In genomic region chr12:7142057-7142644, GRCh38 we compare ENCODE assay signal across 8 cellular contexts. TPM values are rescaled to one million over a fixed set of nuclear protein-coding genes. Genes with fewer than 3 reads are reported as not detected.
A peak's percentile ranks its signal among the peaks of the same experiment; 100 is the strongest.
DNase-seq lines count a peak whose midpoint lies in the region; ATAC-seq and TF ChIP-seq lines count a peak whose summit lies in the region.

No MANE protein-coding gene starts in this region.

- no peak overlapping the region for H4K91ac ChIP-seq in IMR-90 (ENCODE audit: insufficient read depth, low read depth, low read length)

- no peaks in the 10 kb centered on the region for H3K36me3 ChIP-seq in DOHH2 (ENCODE audit: control insufficient read depth, low read length)
- peaks cover 40% of the 10 kb centered on the region for H3K36me3 ChIP-seq in IMR-90 (ENCODE audit: control insufficient read depth, insufficient read depth, low read length)
- H3K36me3 ChIP-seq in SU-DHL-6 (ENCODE audit: low read length), result no peaks in the 10 kb centered on the region

- dilution Hi-C loops in IMR-90 (cut with HindIII; ENCODE audit: low sequenced_read_pairs, unreplicated experiment), result no loop called here

- no peak overlapping the region for H3K27ac ChIP-seq in DOHH2 (ENCODE audit: low read depth, low read length)
- no peak overlapping the region for H3K27ac ChIP-seq in IMR-90 (ENCODE audit: insufficient read depth, low read length)
- H3K27ac ChIP-seq in SU-DHL-6 (ENCODE audit: low read depth, low read length), result no peak overlapping the region

- no peak overlapping the region for H3K4me2 ChIP-seq in DOHH2 (ENCODE audit: low read length)
- no peak overlapping the region for H3K4me2 ChIP-seq in IMR-90 (ENCODE audit: low read depth, low read length)
- H3K4me2 ChIP-seq in SU-DHL-6 (ENCODE audit: low read depth, low read length, poor library complexity, severe bottlenecking), result no peak overlapping the region

- no peaks in the 10 kb centered on the region for H3K4me1 Mint-ChIP-seq in activated naive CD8-positive, alpha-beta T cell treated with anti-CD3 and anti-CD28 coated beads, Interleukin-2, amount 50 U/mL, for 24 hours

- H3K9ac ChIP-seq in IMR-90 (ENCODE audit: low read depth, low read length), result no peak overlapping the region
- no peak overlapping the region for H3K9ac ChIP-seq in SU-DHL-6 (ENCODE audit: low read length)

- H3F3A ChIP-seq in DOHH2 (ENCODE audit: control insufficient read depth, insufficient read depth) (no peaks in the 10 kb centered on the region), SU-DHL-6 (ENCODE audit: insufficient read depth) (no peaks in the 10 kb centered on the region)

- no peaks in the 10 kb centered on the region for H3K27me3 Mint-ChIP-seq in activated naive CD8-positive, alpha-beta T cell treated with anti-CD3 and anti-CD28 coated beads, Interleukin-2, amount 50 U/mL, for 24 hours

- no peaks in the 10 kb centered on the region for H4K20me1 ChIP-seq in DOHH2 (ENCODE audit: control insufficient read depth, insufficient read depth, low read depth, low read length)
- H4K20me1 ChIP-seq in IMR-90 (ENCODE audit: insufficient read depth, low read length), result 0 out of 2 replicates have a peak, but pooled peaks cover 3% of the 10 kb centered on the region
- no peaks in the 10 kb centered on the region for H4K20me1 ChIP-seq in SU-DHL-6 (ENCODE audit: low read depth, low read length)

- no peak overlapping the region for H4K5ac ChIP-seq in IMR-90 (ENCODE audit: low read depth, low read length)

- no peak overlapping the region for H3K27ac Mint-ChIP-seq in activated naive CD8-positive, alpha-beta T cell treated with anti-CD3 and anti-CD28 coated beads, Interleukin-2, amount 50 U/mL, for 24 hours

- H2BK120ac ChIP-seq in IMR-90 (ENCODE audit: low read depth, low read length), result no peak overlapping the region

- H2AK5ac ChIP-seq in IMR-90 (ENCODE audit: low read depth, low read length), result no peak overlapping the region

- H2AK9ac ChIP-seq in IMR-90 (replicated peaks; ENCODE audit: low read depth, low read length, poor library complexity), result no peak overlapping the region

- H3K9me3 ChIP-seq in DOHH2 (ENCODE audit: control insufficient read depth, insufficient read depth, low read length) (no peaks in the 10 kb centered on the region), IMR-90 (ENCODE audit: control insufficient read depth, insufficient read depth, low read length) (no peaks in the 10 kb centered on the region), SU-DHL-6 (ENCODE audit: insufficient read depth, low read length) (no peaks in the 10 kb centered on the region)

- no peak overlapping the region for H3K14ac ChIP-seq in IMR-90 (replicated peaks; ENCODE audit: low read depth, low read length)

- H3K56ac ChIP-seq in IMR-90 (ENCODE audit: extremely low read depth, insufficient read depth, low read length), result no peak overlapping the region

- no peaks in the 10 kb centered on the region for H3K79me1 ChIP-seq in IMR-90 (ENCODE audit: low read depth in 1 of 2, low read length in 2 of 2)

- H3K9me3 Mint-ChIP-seq in activated naive CD8-positive, alpha-beta T cell treated with anti-CD3 and anti-CD28 coated beads, Interleukin-2, amount 50 U/mL, for 24 hours, result no peaks in the 10 kb centered on the region

- H3K4me1 ChIP-seq in DOHH2 (ENCODE audit: control insufficient read depth, low read length), result no peaks in the 10 kb centered on the region
- H3K4me1 ChIP-seq in IMR-90 (ENCODE audit: control insufficient read depth, insufficient read depth, low read length), result peaks cover 2% of the 10 kb centered on the region; the same call in 1 of the 2 replicates

- POLR2A ChIA-PET in IMR-90 (lab: Charles Lee; ENCODE audit: unreplicated experiment), result no interaction called here

- TF ChIP-seq CTCF in DOHH2 (IDR thresholded peaks at IDR 0.05; ENCODE audit: low read depth, low read length, poor library complexity, severe bottlenecking), result peak; percentile 86
- TF ChIP-seq CTCF in IMR-90 (conservative IDR thresholded peaks at IDR 0.05; ENCODE audit: low read depth, low read length), result peak; percentile 71
- peak; percentile 80 for TF ChIP-seq CTCF in SU-DHL-6 (IDR thresholded peaks at IDR 0.05; ENCODE audit: insufficient read depth, low read length, poor library complexity, severe bottlenecking)

- peak overlapping the region; percentile 1 for H2AFZ ChIP-seq in IMR-90 (replicated peaks; ENCODE audit: low read length, poor library complexity)
- no peak overlapping the region for H2AFZ ChIP-seq in SU-DHL-6 (ENCODE audit: low read depth, low read length, severe bottlenecking)

- H3K4ac ChIP-seq in IMR-90 (ENCODE audit: low read depth, low read length), result no peak overlapping the region

- no peak overlapping the region for H3K23ac ChIP-seq in IMR-90 (ENCODE audit: low read depth, low read length)

- H2BK20ac ChIP-seq in IMR-90 (ENCODE audit: low read depth, low read length), result no peak overlapping the region

- ATAC-seq in IMR-90 (ENCODE audit: low read depth) (peak; percentile 91), GM18505 (IDR thresholded peaks at IDR 0.05; ENCODE audit: unreplicated experiment) (no peak)
- peak; percentile 86 for ATAC-seq in activated naive CD8-positive, alpha-beta T cell treated with anti-CD3 and anti-CD28 coated beads, Interleukin-2, amount 50 U/mL, for 24 hours

- H3K9me2 ChIP-seq in DOHH2 (replicated peaks; ENCODE audit: control insufficient read depth, low read length) (no peaks in the 10 kb centered on the region), SU-DHL-6 (replicated peaks; ENCODE audit: insufficient read depth, low read length) (no peaks in the 10 kb centered on the region)

- DNase-seq in IMR-90 (peak; percentile 39), hepatic stellate cell (ENCODE audit: low spot score) (peak; percentile 80), OCI-M2 (lab: John Stamatoyannopoulos, UW; ENCODE audit: unreplicated experiment) (no peak)
- peak; percentile 64 for DNase-seq in activated naive CD8-positive, alpha-beta T cell treated with anti-CD3 and anti-CD28 coated beads, Interleukin-2, amount 50 U/mL, for 24 hours
- DNase-seq in stimulated activated CD4-positive, alpha-beta T cell treated with anti-CD3 and anti-CD28 coated beads, Interleukin-1b, Interleukin-23, amount 100 ng/mL, for 24 hours (ENCODE audit: low read depth in 4 of 4, low spot score in 1 of 4), result peak; percentile 26 to 36 (median 28)

- CTCF ChIA-PET in IMR-90 (lab: Yijun Ruan, JAX), result interaction anchor here (0.5 to 1.1 kb wide), 4 partner anchors 13 to 693 kb away, joined by 3 to 4 read pairs (median 3); no protein-coding TSS in a partner anchor

- intact Hi-C loops in IMR-90 (cut with micrococcal nuclease), result loop anchor here (1.0 kb wide), 2 partner anchors 46 to 496 kb away; no protein-coding TSS in a partner anchor

- no peak overlapping the region for H2BK5ac ChIP-seq in IMR-90 (ENCODE audit: low read depth, low read length, poor library complexity, severe bottlenecking)

- no peak overlapping the region for H2BK15ac ChIP-seq in IMR-90 (ENCODE audit: low read depth, low read length)

- no peak overlapping the region for H3K18ac ChIP-seq in IMR-90 (ENCODE audit: low read depth, low read length)

- 0% methylated on average over 1 of the region's 5 CpGs; no CpG with 5 or more reads in 1 of the 2 experiments for WGBS in IMR-90 (ENCODE audit: extremely low coverage in 2 of 2, insufficient read length in 1 of 2), 2 experiments

- BruUV-seq in IMR-90 (replicated peaks; lab: Mats Ljungman, UMichigan), result no TSS peak

- TF ChIP-seq RAD21 in IMR-90 (IDR thresholded peaks at IDR 0.05; ENCODE audit: low read length), result peak; percentile 58

- no peaks in the 10 kb centered on the region for H3K9me1 ChIP-seq in IMR-90 (ENCODE audit: insufficient read depth, low read length)

- peaks cover 12% of the 10 kb centered on the region for H3K36me3 Mint-ChIP-seq in activated naive CD8-positive, alpha-beta T cell treated with anti-CD3 and anti-CD28 coated beads, Interleukin-2, amount 50 U/mL, for 24 hours (ENCODE audit: low read depth)

- no peak overlapping the region for H3K4me3 ChIP-seq in DOHH2 (ENCODE audit: low read length)
- no peak overlapping the region for H3K4me3 ChIP-seq in IMR-90 (ENCODE audit: insufficient read depth, low read depth, low read length)
- H3K4me3 ChIP-seq in SU-DHL-6 (ENCODE audit: insufficient read depth, low read length, poor library complexity, severe bottlenecking), result no peak overlapping the region

- H3K27me3 ChIP-seq in DOHH2 (ENCODE audit: control insufficient read depth, low read length) (no peaks in the 10 kb centered on the region), IMR-90 (ENCODE audit: control insufficient read depth, insufficient read depth, low read length) (no peaks in the 10 kb centered on the region), SU-DHL-6 (ENCODE audit: low read length) (no peaks in the 10 kb centered on the region)

- in situ Hi-C loops in IMR-90 (cut with MboI; ENCODE audit: low sequenced_read_pairs), result no loop called here

- no peaks in the 10 kb centered on the region for H3K79me2 ChIP-seq in DOHH2 (ENCODE audit: control insufficient read depth, low read length)
- H3K79me2 ChIP-seq in SU-DHL-6 (ENCODE audit: insufficient read depth, low read length), result no peaks in the 10 kb centered on the region

- no peak overlapping the region for H4K8ac ChIP-seq in IMR-90 (ENCODE audit: low read depth in 2 of 2, low read length in 2 of 2)

- TF ChIP-seq POLR2A in IMR-90 (IDR thresholded peaks at IDR 0.05; ENCODE audit: low read depth, low read length) (no peak), GM18505 (IDR thresholded peaks at IDR 0.05; ENCODE audit: borderline replicate concordance, extremely low read depth, insufficient read depth, insufficient read length) (no peak)

- no peak overlapping the region for H3K4me3 Mint-ChIP-seq in activated naive CD8-positive, alpha-beta T cell treated with anti-CD3 and anti-CD28 coated beads, Interleukin-2, amount 50 U/mL, for 24 hours

RNA-seq across cellular contexts. Expression of gene CLSTN3, which starts 12.0 kb away (rescaled TPM):
- total RNA-seq in IMR-90 (2012; rRNA removed), result 4.1 and 5.3 TPM in 2 replicates
- 14.5 and 16.4 TPM in 2 replicates for polyA plus RNA-seq in IMR-90 (2012; rRNA removed)
- polyA plus RNA-seq in IMR-90 (2012; cell fraction: cytosol; rRNA removed), result 18.2 and 22.0 TPM in 2 replicates
- polyA plus RNA-seq in IMR-90 (2012; cell fraction: nucleus; rRNA removed; ENCODE audit: low replicate concordance), result 118 and 208 TPM in 2 replicates

RNA-seq across cellular contexts. Expression of gene RBP5, which starts 13.5 kb away (rescaled TPM):
- total RNA-seq in IMR-90 (2012; rRNA removed), result not detected in 2 replicates
- 0.15 TPM in 1 of 2 replicates, not detected in the other for polyA plus RNA-seq in IMR-90 (2012; rRNA removed)
- not detected in 2 replicates for polyA plus RNA-seq in IMR-90 (2012; cell fraction: cytosol; rRNA removed)
- polyA plus RNA-seq in IMR-90 (2012; cell fraction: nucleus; rRNA removed; ENCODE audit: low replicate concordance), result 0.38 and 1.1 TPM in 2 replicates

RNA-seq across cellular contexts. Expression of gene C1RL, which starts 33.1 kb away (rescaled TPM):
- 7.5 and 9.1 TPM in 2 replicates for total RNA-seq in IMR-90 (2012; rRNA removed)
- polyA plus RNA-seq in IMR-90 (2012; rRNA removed), result 12.0 and 12.3 TPM in 2 replicates
- 4.2 and 12.6 TPM in 2 replicates for polyA plus RNA-seq in IMR-90 (2012; cell fraction: cytosol; rRNA removed)
- 18.0 and 18.4 TPM in 2 replicates for polyA plus RNA-seq in IMR-90 (2012; cell fraction: nucleus; rRNA removed; ENCODE audit: low replicate concordance)

RNA-seq across cellular contexts. Expression of gene PEX5, which starts 47.3 kb away (rescaled TPM):
- 18.3 and 18.6 TPM in 2 replicates for total RNA-seq in IMR-90 (2012; rRNA removed)
- polyA plus RNA-seq in IMR-90 (2012; rRNA removed), result 13.6 and 14.4 TPM in 2 replicates
- 11.5 and 15.3 TPM in 2 replicates for polyA plus RNA-seq in IMR-90 (2012; cell fraction: cytosol; rRNA removed)
- polyA plus RNA-seq in IMR-90 (2012; cell fraction: nucleus; rRNA removed; ENCODE audit: low replicate concordance), result 15.5 and 16.8 TPM in 2 replicates

RNA-seq across cellular contexts. Expression of gene C1R, which starts 49.9 kb away (rescaled TPM):
- total RNA-seq in IMR-90 (2012; rRNA removed), result 19.4 and 38.4 TPM in 2 replicates
- polyA plus RNA-seq in IMR-90 (2012; rRNA removed), result 153 and 165 TPM in 2 replicates
- polyA plus RNA-seq in IMR-90 (2012; cell fraction: cytosol; rRNA removed), result 93.2 and 225 TPM in 2 replicates
- 86.8 and 97.2 TPM in 2 replicates for polyA plus RNA-seq in IMR-90 (2012; cell fraction: nucleus; rRNA removed; ENCODE audit: low replicate concordance)
